11 cellular contexts compared by ENCODE assay signal in genomic region chr20:33679758-33680485, GRCh38. TPM values are rescaled to one million over a fixed set of nuclear protein-coding genes. Genes with fewer than 3 reads are reported as not detected.
DNase-seq lines count a peak whose midpoint lies in the region; ATAC-seq and TF ChIP-seq lines count a peak whose summit lies in the region.
"Had no signal": no experiment of that assay in that cellular context is flagged by ENCODE, and none has a peak within 500 bp of the region (broad histone marks: within the 10 kb centered on the region; RNA-seq: fewer than 3 reads in every experiment).

No MANE protein-coding gene starts in this region.

- POLR2A ChIA-PET in activated naive CD8-positive, alpha-beta T cell treated with anti-CD3 and anti-CD28 coated beads, Interleukin-2, amount 10 ng/mL, durations not matched to agents 7 days and 5 days (lab: Charles Lee) = interaction anchor here (0.8 to 6.3 kb wide), 15 partner anchors 8 to 314 kb away, joined by 3 to 116 read pairs (median 4); partner anchors contain the start of genes ACTL10, CBFA2T2, PXMP4 and RALY

- peak overlapping the region in 9 of 11 experiments; percentile 5 to 93 (median 58); a peak in 15 of 22 replicates for H3K4me2 ChIP-seq in BLaER1 treated with 17β-estradiol and CSF1 and Interleukin-3, amounts not matched to agents 10 nM and 100 nM

- peaks cover 15 to 66% (median 58%) of the 10 kb centered on the region in 10 experiments for H3K4me1 ChIP-seq in BLaER1 treated with 17β-estradiol and CSF1 and Interleukin-3, amounts not matched to agents 10 nM and 100 nM

- ATAC-seq in HG03457 (IDR thresholded peaks at IDR 0.05; ENCODE audit: unreplicated experiment) (peak; percentile 44), HG02973 (IDR thresholded peaks at IDR 0.05; ENCODE audit: unreplicated experiment) (no peak)
- peak; percentile 74 for ATAC-seq in activated naive CD8-positive, alpha-beta T cell treated with anti-CD3 and anti-CD28 coated beads, Interleukin-2, amount 10 ng/mL, durations not matched to agents 7 days and 5 days (ENCODE audit: low read depth)
- ATAC-seq: left colon had no signal

- H3K4me3 ChIP-seq in BLaER1 treated with 17β-estradiol and CSF1 and Interleukin-3, amounts not matched to agents 10 nM and 100 nM = peak overlapping the region in 1 of 10 experiments; percentile 22; a peak in 1 of 20 replicates
- no peak overlapping the region for H3K4me3 ChIP-seq in WERI-Rb-1 (ENCODE audit: low read depth, low read length)

- H3K4me1 Mint-ChIP-seq in activated naive CD8-positive, alpha-beta T cell treated with anti-CD3 and anti-CD28 coated beads, Interleukin-2, amount 10 ng/mL, durations not matched to agents 7 days and 5 days = peaks cover 61% of the 10 kb centered on the region

- H4K20me1 ChIP-seq in BLaER1 treated with 17β-estradiol and CSF1 and Interleukin-3, amounts not matched to agents 10 nM and 100 nM = peaks cover 0 to 99% (median 84%) of the 10 kb centered on the region in 11 experiments; a peak in 18 of 22 replicates

- H3K27ac ChIP-seq in BLaER1 treated with 17β-estradiol and CSF1 and Interleukin-3, amounts not matched to agents 10 nM and 100 nM = peak overlapping the region in 4 of 11 experiments; percentile 19 to 49 (median 32); a peak in 8 of 22 replicates
- H3K27ac ChIP-seq in WERI-Rb-1 = no peak overlapping the region
- H3K27ac ChIP-seq: VCaP had no signal

- H3K36me3 Mint-ChIP-seq in activated naive CD8-positive, alpha-beta T cell treated with anti-CD3 and anti-CD28 coated beads, Interleukin-2, amount 10 ng/mL, durations not matched to agents 7 days and 5 days = peaks cover 21% of the 10 kb centered on the region

- no peaks in the 10 kb centered on the region for H3K9me3 ChIP-seq in BLaER1 treated with 17β-estradiol and CSF1 and Interleukin-3, amounts not matched to agents 10 nM and 100 nM (replicated peaks in 1 of 11)
- no peaks in the 10 kb centered on the region for H3K9me3 ChIP-seq in WERI-Rb-1 (ENCODE audit: severe bottlenecking)

- H3K36me3 ChIP-seq in BLaER1 treated with 17β-estradiol and CSF1 and Interleukin-3, amounts not matched to agents 10 nM and 100 nM = peaks cover 0 to 85% (median 58%) of the 10 kb centered on the region in 11 experiments; a peak in 17 of 22 replicates
- H3K36me3 ChIP-seq in WERI-Rb-1 = peaks cover 81% of the 10 kb centered on the region

- H3K9ac ChIP-seq in BLaER1 treated with 17β-estradiol and CSF1 and Interleukin-3, amounts not matched to agents 10 nM and 100 nM = peak overlapping the region in 7 of 11 experiments; percentile 3 to 60 (median 48); a peak in 8 of 22 replicates

- TF ChIP-seq CTCF in WERI-Rb-1 (IDR thresholded peaks at IDR 0.05; ENCODE audit: low read depth, low read length) = no peak

- peak overlapping the region; percentile 81 for H3K27ac Mint-ChIP-seq in activated naive CD8-positive, alpha-beta T cell treated with anti-CD3 and anti-CD28 coated beads, Interleukin-2, amount 10 ng/mL, durations not matched to agents 7 days and 5 days

- H3K27me3 ChIP-seq in BLaER1 treated with 17β-estradiol and CSF1 and Interleukin-3, amounts not matched to agents 10 nM and 100 nM = no peaks in the 10 kb centered on the region
- no peaks in the 10 kb centered on the region for H3K27me3 ChIP-seq in WERI-Rb-1 (ENCODE audit: insufficient read depth, low read depth, severe bottlenecking)

- peak overlapping the region; percentile 41 for H3K4me3 Mint-ChIP-seq in activated naive CD8-positive, alpha-beta T cell treated with anti-CD3 and anti-CD28 coated beads, Interleukin-2, amount 10 ng/mL, durations not matched to agents 7 days and 5 days
- H3K4me3 Mint-ChIP-seq: CD14-positive monocyte had no signal

- H3K27me3 Mint-ChIP-seq in activated naive CD8-positive, alpha-beta T cell treated with anti-CD3 and anti-CD28 coated beads, Interleukin-2, amount 10 ng/mL, durations not matched to agents 7 days and 5 days = no peaks in the 10 kb centered on the region

- no peaks in the 10 kb centered on the region for H3K9me3 Mint-ChIP-seq in activated naive CD8-positive, alpha-beta T cell treated with anti-CD3 and anti-CD28 coated beads, Interleukin-2, amount 10 ng/mL, durations not matched to agents 7 days and 5 days
- H3K9me3 Mint-ChIP-seq: CD14-positive monocyte had no signal

- DNase-seq in GM19238 (ENCODE audit: insufficient read length, low spot score) (peak; percentile 75), WERI-Rb-1 (no peak), cerebellar nuclear complex (lab: John Stamatoyannopoulos, UW) (no peak), KG1 (lab: John Stamatoyannopoulos, UW) (no peak)
- peak; percentile 70 for DNase-seq in activated naive CD8-positive, alpha-beta T cell treated with anti-CD3 and anti-CD28 coated beads, Interleukin-2, amount 10 ng/mL, durations not matched to agents 7 days and 5 days
- DNase-seq: left colon had no signal

RNA-seq across cellular contexts. Expression of gene NECAB3, which starts 5.7 kb away (rescaled TPM):
- total RNA-seq in activated naive CD8-positive, alpha-beta T cell treated with anti-CD3 and anti-CD28 coated beads, Interleukin-2, amount 10 ng/mL, durations not matched to agents 7 days and 5 days = 10 to 100 TPM; 36.3 to 37.7 TPM

RNA-seq across cellular contexts. Expression of gene E2F1, which starts 6.3 kb away (rescaled TPM):
- total RNA-seq in activated naive CD8-positive, alpha-beta T cell treated with anti-CD3 and anti-CD28 coated beads, Interleukin-2, amount 10 ng/mL, durations not matched to agents 7 days and 5 days = 10 to 100 TPM; 62.5 to 68.4 TPM

RNA-seq across cellular contexts. Expression of gene ACTL10, which starts 13.2 kb away (rescaled TPM):
- 1 to 10 TPM; 4.4 to 4.9 TPM for total RNA-seq in activated naive CD8-positive, alpha-beta T cell treated with anti-CD3 and anti-CD28 coated beads, Interleukin-2, amount 10 ng/mL, durations not matched to agents 7 days and 5 days

RNA-seq across cellular contexts. Expression of gene C20orf144, which starts 17.8 kb away (rescaled TPM):
- under 1 TPM; 0.39 to 0.43 TPM for total RNA-seq in activated naive CD8-positive, alpha-beta T cell treated with anti-CD3 and anti-CD28 coated beads, Interleukin-2, amount 10 ng/mL, durations not matched to agents 7 days and 5 days
- total RNA-seq: left colon had no signal

RNA-seq across cellular contexts. Expression of gene PXMP4, which starts 40.2 kb away (rescaled TPM):
- 10 to 100 TPM; 13.4 to 19.2 TPM for total RNA-seq in activated naive CD8-positive, alpha-beta T cell treated with anti-CD3 and anti-CD28 coated beads, Interleukin-2, amount 10 ng/mL, durations not matched to agents 7 days and 5 days

Comparison
In these comparisons a context has a peak if more than half of its experiments do, and no peak if none do; other contexts are left out.
1. DNase-seq: peak in GM19238 (single experiment) and activated naive CD8-positive, alpha-beta T cell treated with anti-CD3 and anti-CD28 coated beads, Interleukin-2, amount 10 ng/mL, durations not matched to agents 7 days and 5 days (single experiment); none in WERI-Rb-1 (single experiment), cerebellar nuclear complex (0 of 2) and KG1 (single experiment).